ENCODE assay signal across 9 cellular contexts in the genomic region with DNA sequence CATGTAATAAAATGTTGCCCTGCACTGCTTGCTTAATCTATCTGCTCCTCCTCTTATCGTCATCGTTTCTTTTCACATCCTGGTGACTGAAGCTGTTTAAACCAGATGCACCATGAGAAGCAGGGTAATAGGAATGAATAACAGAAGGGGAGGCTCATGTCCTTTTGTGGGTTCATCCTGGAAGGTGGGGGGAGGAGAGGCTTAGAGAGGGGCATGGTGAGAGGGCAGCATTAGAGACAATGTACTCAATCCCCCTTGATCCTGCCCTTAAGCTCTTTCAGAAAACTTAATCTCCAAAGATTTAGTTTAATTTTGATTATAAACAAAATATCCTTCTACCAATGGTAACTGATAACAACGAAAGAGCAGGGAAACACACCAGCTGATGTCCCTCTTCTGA.
"Had no signal": no experiment of that assay in that cellular context is flagged by ENCODE, and none has a peak within 500 bp of the region (broad histone marks: within the 10 kb centered on the region; RNA-seq: fewer than 3 reads in every experiment).

No MANE protein-coding gene starts in this region.

- H3K27ac ChIP-seq: HL-60 had no signal

- ATAC-seq: HCT116, K562 had no signal

- H3K9me3 ChIP-seq: HAP-1 had no signal

- H3K4me3 Mint-ChIP-seq: HFFc6 had no signal

- H3K4me3 ChIP-seq: HAP-1, K562 had no signal

- H3K4me1 ChIP-seq: HAP-1 had no signal

- H3K27ac Mint-ChIP-seq: HFFc6 had no signal

- DNase-seq: GOT3, H7, HFFc6, IMR-90, KG1 had no signal

- FAIRE-seq: K562 had no signal

- H3K36me3 ChIP-seq: HAP-1 had no signal
